ENCODE assay signal across 20 cellular contexts in genomic region chr6:155880905-155881304, GRCh38.
DNase-seq lines count a peak whose midpoint lies in the region; ATAC-seq, FAIRE-seq and TF ChIP-seq lines count a peak whose summit lies in the region.
"Had no signal": no experiment of that assay in that cellular context is flagged by ENCODE, and none has a peak within 500 bp of the region (broad histone marks: within the 10 kb centered on the region; RNA-seq: fewer than 3 reads in every experiment).

No MANE protein-coding gene starts in this region.

- FAIRE-seq in HTR-8/SVneo (lab: Jason Lieb, UNC): no peak
- FAIRE-seq: GM19239, TTC549 had no signal

- intact Hi-C loops in left lung (cut with DNase I): no loop called here

- H3K27me3 ChIP-seq in brain microvascular endothelial cell (replicated peaks): no peaks in the 10 kb centered on the region
- no peaks in the 10 kb centered on the region for H3K27me3 ChIP-seq in left lung
- H3K27me3 ChIP-seq: SJCRH30, upper lobe of left lung had no signal

- H3K27ac ChIP-seq in brain microvascular endothelial cell (no peak overlapping the region), left lung (no peak overlapping the region)
- H3K27ac ChIP-seq: SJCRH30 had no signal

- no peak for TF ChIP-seq CTCF in brain microvascular endothelial cell (IDR thresholded peaks at IDR 0.05; ENCODE audit: low read depth, low read length, missing control alignments)
- no peak for TF ChIP-seq CTCF in left lung (IDR thresholded peaks at IDR 0.05)

- in situ Hi-C loops in brain microvascular endothelial cell (cut with HindIII; ENCODE audit: low pct_ligation_motif_present, low sequenced_read_pairs): no loop called here

- no peaks in the 10 kb centered on the region for H3K9me3 ChIP-seq in left lung
- H3K9me3 ChIP-seq: SJCRH30, upper lobe of left lung had no signal

- ATAC-seq in left lung: peak; percentile 46

- DNase-seq in AG20443 (ENCODE audit: low spot score) (peak; percentile 30), HTR-8/SVneo (ENCODE audit: insufficient read length, low spot score) (peak; percentile 6), brain microvascular endothelial cell (peak; percentile 19), left lung (no peak), GF-D8 (lab: John Stamatoyannopoulos, UW) (no peak), NCI-H446 treated with DMSO at 0.1 percent for 48 hours (lab: John Stamatoyannopoulos, UW) (no peak), islet precursor cell (no peak), cerebellar nuclear complex (lab: John Stamatoyannopoulos, UW) (no peak)
- DNase-seq: activated naive CD8-positive, alpha-beta T cell treated with anti-CD3 and anti-CD28 coated beads, Interleukin-2, amount 10 ng/mL, durations not matched to agents 7 days and 5 days; activated T-cell treated with anti-CD3 and anti-CD28 coated beads, Interleukin-2, amount 50 U/mL, for 1 hour; caudate nucleus; head of caudate nucleus; Karpas-422; NCI-H187; occipital lobe; SJCRH30; stimulated activated naive B cell treated with anti-CD40 and anti-IgM and Interleukin-4, amounts not matched to agents 10 μg/mL and 1 μg/mL and 100 μg/mL, for 72 hours; upper lobe of left lung had no signal

- H3K36me3 ChIP-seq in brain microvascular endothelial cell (replicated peaks) (no peaks in the 10 kb centered on the region), left lung (no peaks in the 10 kb centered on the region)
- H3K36me3 ChIP-seq: SJCRH30, upper lobe of left lung had no signal

- H3K4me3 ChIP-seq in brain microvascular endothelial cell (ENCODE audit: low read depth, low read length): no peak overlapping the region
- H3K4me3 ChIP-seq in left lung: no peak overlapping the region
- H3K4me3 ChIP-seq: SJCRH30, upper lobe of left lung had no signal

- H3K4me1 ChIP-seq in left lung: peaks cover 0 to 4% of the 10 kb centered on the region in 2 donors
- H3K4me1 ChIP-seq: SJCRH30 had no signal

Comparison
In these comparisons a context has a peak if more than half of its experiments do, and no peak if none do; other contexts are left out.
1. DNase-seq: peak in AG20443 (single experiment), HTR-8/SVneo (single experiment) and brain microvascular endothelial cell (single experiment); none in left lung (0 of 2), GF-D8 (single experiment), NCI-H446 treated with DMSO at 0.1 percent for 48 hours (single experiment), islet precursor cell (single experiment) and cerebellar nuclear complex (0 of 2).